13 cellular contexts compared by ENCODE assay signal in the genomic region with DNA sequence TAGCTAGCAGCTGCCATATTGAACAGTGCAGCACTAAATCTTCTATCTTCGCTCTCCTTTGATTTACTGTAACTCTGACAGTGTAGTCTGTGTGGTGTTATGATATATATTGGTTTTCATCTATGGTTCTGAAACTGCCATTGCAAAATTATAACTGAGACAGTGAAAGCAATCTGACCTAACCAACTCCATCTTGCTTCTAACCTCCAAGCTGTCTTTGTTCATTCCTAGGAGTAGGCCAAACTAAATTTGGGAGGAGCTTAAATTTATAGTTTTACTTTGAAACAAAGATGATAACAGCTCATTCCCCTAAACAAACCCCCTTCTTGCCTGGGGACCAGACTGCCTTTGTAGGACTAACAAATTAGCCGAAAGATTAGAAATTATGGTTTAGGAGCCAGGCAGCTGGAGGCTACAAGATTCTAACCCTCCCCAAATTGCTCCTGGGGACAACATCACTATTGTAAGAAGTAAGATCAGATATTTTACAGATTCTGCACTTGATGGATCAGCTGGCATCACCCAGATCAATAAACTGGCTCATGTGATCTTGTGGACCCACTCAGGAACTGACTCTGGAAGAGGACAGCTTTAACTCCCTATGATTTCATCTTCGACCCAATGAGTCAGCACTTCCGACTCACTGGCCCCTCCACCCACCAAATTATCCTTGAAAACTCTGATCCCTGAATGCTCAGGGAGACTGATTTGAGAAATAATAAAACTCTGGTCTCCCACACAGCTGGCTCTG. TPM values are rescaled to one million over a fixed set of nuclear protein-coding genes. Genes with fewer than 3 reads are reported as not detected.
DNase-seq lines count a peak whose midpoint lies in the region; ATAC-seq and TF ChIP-seq lines count a peak whose summit lies in the region.
"Had no signal": no experiment of that assay in that cellular context is flagged by ENCODE, and none has a peak within 500 bp of the region (broad histone marks: within the 10 kb centered on the region; RNA-seq: fewer than 3 reads in every experiment).

No MANE protein-coding gene starts in this region.

- TF ChIP-seq CTCF in suprapubic skin (IDR thresholded peaks at IDR 0.05) (no peak), GM20000 (IDR thresholded peaks at IDR 0.05; ENCODE audit: extremely low read depth, missing control alignments) (no peak)

- peaks cover 18% of the 10 kb centered on the region for H3K27me3 Mint-ChIP-seq in activated naive CD4-positive, alpha-beta T cell treated with anti-CD3 and anti-CD28 coated beads, Interleukin-2, amount 10 ng/mL, durations not matched to agents 7 days and 5 days
- H3K27me3 Mint-ChIP-seq in T-helper 17 cell, result no peaks in the 10 kb centered on the region

- H3K9me3 Mint-ChIP-seq in activated naive CD4-positive, alpha-beta T cell treated with anti-CD3 and anti-CD28 coated beads, Interleukin-2, amount 10 ng/mL, durations not matched to agents 7 days and 5 days, result no peaks in the 10 kb centered on the region

- intact Hi-C loops in aorta (cut with DNase I), result loop anchor here in 1 of 2 donors (10.0 kb wide), 1 partner anchor 91 kb away; no protein-coding TSS in a partner anchor

- CTCF ChIA-PET in activated naive CD4-positive, alpha-beta T cell treated with anti-CD3 and anti-CD28 coated beads, Interleukin-2, amount 10 ng/mL, durations not matched to agents 7 days and 5 days (lab: Charles Lee), result no interaction called here

- no peak for TF ChIP-seq EP300 in suprapubic skin (IDR thresholded peaks at IDR 0.05)

- DNase-seq in activated naive CD4-positive, alpha-beta T cell treated with anti-CD3 and anti-CD28 coated beads, Interleukin-2, amount 10 ng/mL, durations not matched to agents 7 days and 5 days, result no peak
- DNase-seq in activated naive CD4-positive, alpha-beta T cell treated with anti-CD3 and anti-CD28 coated beads, Interleukin-2, amount 50 U/mL, for 16 hours, result no peak
- DNase-seq in T-helper 17 cell (no peak), glomerular visceral epithelial cell (ENCODE audit: extremely low spot score) (peak; percentile 39), suprapubic skin (ENCODE audit: low spot score in 2 of 2) (no peak), GM20000 (ENCODE audit: low spot score) (no peak), aorta (no peak), NCI-H748 (lab: John Stamatoyannopoulos, UW; ENCODE audit: unreplicated experiment) (no peak)
- DNase-seq: activated CD4-positive, alpha-beta T cell treated with anti-CD3 and anti-CD28 coated beads, Interleukin-2, amount 50 U/mL, for 4 hours; amygdala; NCI-H1930; SIG-M5 had no signal

- no peak overlapping the region for H3K4me3 Mint-ChIP-seq in activated naive CD4-positive, alpha-beta T cell treated with anti-CD3 and anti-CD28 coated beads, Interleukin-2, amount 10 ng/mL, durations not matched to agents 7 days and 5 days
- no peak overlapping the region for H3K4me3 Mint-ChIP-seq in T-helper 17 cell

- H3K9me3 ChIP-seq in T-helper 17 cell (ENCODE audit: control insufficient read depth, low read length, poor library complexity, severe bottlenecking) (no peaks in the 10 kb centered on the region), suprapubic skin (no peaks in the 10 kb centered on the region), aorta (ENCODE audit: control insufficient read depth, low read length) (peaks cover 1% of the 10 kb centered on the region)

- H3K36me3 ChIP-seq in suprapubic skin, result no peaks in the 10 kb centered on the region
- H3K36me3 ChIP-seq in aorta (ENCODE audit: control insufficient read depth in 1 of 2, insufficient read depth in 2 of 2, low read length in 1 of 2), result no peaks in the 10 kb centered on the region

- WGBS in suprapubic skin, result 67% methylated on average over 4 of the region's 4 CpGs
- WGBS in aorta, 2 donors, result 78 to 83% methylated on average over 4 of the region's 4 CpGs

- H3K36me3 Mint-ChIP-seq in activated naive CD4-positive, alpha-beta T cell treated with anti-CD3 and anti-CD28 coated beads, Interleukin-2, amount 10 ng/mL, durations not matched to agents 7 days and 5 days, result no peaks in the 10 kb centered on the region
- H3K36me3 Mint-ChIP-seq in T-helper 17 cell (ENCODE audit: low read depth), result peaks cover 2% of the 10 kb centered on the region

- peaks cover 16% of the 10 kb centered on the region for H3K4me1 ChIP-seq in suprapubic skin
- H3K4me1 ChIP-seq in aorta (ENCODE audit: control insufficient read depth in 1 of 2, insufficient read depth in 2 of 2, low read length in 2 of 2), result no peaks in the 10 kb centered on the region

- peak overlapping the region; percentile 55 for H3K27ac Mint-ChIP-seq in activated naive CD4-positive, alpha-beta T cell treated with anti-CD3 and anti-CD28 coated beads, Interleukin-2, amount 10 ng/mL, durations not matched to agents 7 days and 5 days
- H3K27ac Mint-ChIP-seq in T-helper 17 cell, result peak overlapping the region; percentile 65

- peaks cover 33% of the 10 kb centered on the region for H3K4me1 Mint-ChIP-seq in activated naive CD4-positive, alpha-beta T cell treated with anti-CD3 and anti-CD28 coated beads, Interleukin-2, amount 10 ng/mL, durations not matched to agents 7 days and 5 days
- peaks cover 19% of the 10 kb centered on the region for H3K4me1 Mint-ChIP-seq in T-helper 17 cell

- no peaks in the 10 kb centered on the region for H3K27me3 ChIP-seq in suprapubic skin
- no peaks in the 10 kb centered on the region for H3K27me3 ChIP-seq in aorta (ENCODE audit: control insufficient read depth in 1 of 2, insufficient read depth in 2 of 2, low read length in 1 of 2)

- no peak for ATAC-seq in T-helper 17 cell
- ATAC-seq in aorta (ENCODE audit: low FRiP score), result no peak

- H3K27ac ChIP-seq in suprapubic skin (peak overlapping the region; percentile 42), aorta (ENCODE audit: low read depth in 1 of 2, low read length in 2 of 2) (no peak overlapping the region)

- no peak overlapping the region for H3K4me3 ChIP-seq in suprapubic skin
- no peak overlapping the region for H3K4me3 ChIP-seq in aorta (ENCODE audit: low read length in 2 of 2)

- TF ChIP-seq POLR2A in suprapubic skin (IDR thresholded peaks at IDR 0.05), result no peak

RNA-seq across cellular contexts. Expression of a gene that starts 47.0 kb away (rescaled TPM):
- total RNA-seq in T-helper 17 cell (not detected), suprapubic skin (not detected), aorta (not detected)
- polyA plus RNA-seq in aorta, result not detected
- total RNA-seq: urinary bladder had no signal
- polyA plus RNA-seq: urinary bladder had no signal
